Comparison of ENCODE assay signal across 8 cellular contexts in the genomic region with DNA sequence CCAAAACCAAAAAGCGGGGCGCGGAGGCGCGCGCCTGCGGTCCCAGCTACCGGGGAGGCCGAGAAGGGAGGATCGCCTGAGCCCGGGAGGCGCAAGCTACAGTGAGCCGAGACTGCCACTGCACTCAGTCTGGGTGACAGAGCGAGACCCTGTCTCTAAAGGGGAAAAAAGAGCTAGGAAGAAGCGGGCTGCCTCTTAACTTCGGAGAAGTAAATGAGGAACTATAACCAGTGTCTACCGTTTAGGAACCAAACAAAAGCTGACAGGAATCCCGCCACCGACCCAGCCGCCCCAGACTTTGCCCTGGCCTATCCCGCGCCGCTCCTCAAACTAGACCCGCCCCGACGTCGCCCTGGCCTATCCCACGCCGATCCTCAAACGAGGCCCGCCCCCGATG. TPM values are rescaled to one million over a fixed set of nuclear protein-coding genes. Genes with fewer than 3 reads are reported as not detected.
DNase-seq lines count a peak whose midpoint lies in the region; ATAC-seq and TF ChIP-seq lines count a peak whose summit lies in the region.

No MANE protein-coding gene starts in this region.

- H3K36me3 ChIP-seq in iPS-15b (ENCODE audit: control insufficient read depth, insufficient read depth, low read length) (peaks cover 22% of the 10 kb centered on the region), suprapubic skin (peaks cover 23% of the 10 kb centered on the region)

- no peaks in the 10 kb centered on the region for H3K4me1 ChIP-seq in iPS-15b (ENCODE audit: control insufficient read depth, insufficient read depth, low read length)
- peaks cover 54% of the 10 kb centered on the region for H3K4me1 ChIP-seq in suprapubic skin

- TF ChIP-seq CTCF in suprapubic skin (IDR thresholded peaks at IDR 0.05) = no peak

- no peak for TF ChIP-seq POLR2A in suprapubic skin (IDR thresholded peaks at IDR 0.05)

- H3K4me3 ChIP-seq in iPS-15b (ENCODE audit: low read depth, low read length) = peak overlapping the region; percentile 88
- H3K4me3 ChIP-seq in suprapubic skin = peak overlapping the region; percentile 89

- WGBS in suprapubic skin = 3% methylated on average over 24 of the region's 32 CpGs

- H3K9ac ChIP-seq in iPS-15b (ENCODE audit: low read depth, low read length) = no peak overlapping the region

- ATAC-seq in GM18517 (IDR thresholded peaks at IDR 0.05; ENCODE audit: unreplicated experiment) (peak; percentile 79), HG02884 (IDR thresholded peaks at IDR 0.05; ENCODE audit: unreplicated experiment) (peak; percentile 71)

- peak; percentile 19 for DNase-seq in activated CD4-positive, alpha-beta T cell treated with anti-CD3 and anti-CD28 coated beads, Interleukin-2, amount 50 U/mL, for 1 hour
- DNase-seq in suprapubic skin (ENCODE audit: low spot score in 2 of 2) = no peak
- DNase-seq in retina = no peak
- no peak for DNase-seq in NCI-H146 (lab: John Stamatoyannopoulos, UW)
- DNase-seq in DMS 273 (lab: John Stamatoyannopoulos, UW; ENCODE audit: unreplicated experiment) = no peak

- H3K9me3 ChIP-seq in iPS-15b (ENCODE audit: control insufficient read depth, insufficient read depth, low read length) (no peaks in the 10 kb centered on the region), suprapubic skin (no peaks in the 10 kb centered on the region)

- peak overlapping the region; percentile 73 for H3K27ac ChIP-seq in suprapubic skin

- TF ChIP-seq EP300 in suprapubic skin (IDR thresholded peaks at IDR 0.05) = no peak

- H3K27me3 ChIP-seq in iPS-15b (ENCODE audit: control insufficient read depth, insufficient read depth, low read length) (no peaks in the 10 kb centered on the region), suprapubic skin (no peaks in the 10 kb centered on the region)

RNA-seq across cellular contexts. Expression of gene SIVA1, which starts 0.6 kb away (rescaled TPM):
- total RNA-seq in suprapubic skin = 100 to 1,000 TPM in 3 of 4 donors, 10 to 100 TPM in 1; 94.0 to 159 (median 142) TPM

RNA-seq across cellular contexts. Expression of gene ADSS1, which starts 28.3 kb away (rescaled TPM):
- total RNA-seq in suprapubic skin = 10 to 100 TPM in 2 of 4 donors, 1 to 10 TPM in 2; 2.8 to 12.4 (median 9.0) TPM

RNA-seq across cellular contexts. Expression of gene AKT1, which starts 43.2 kb away (rescaled TPM):
- total RNA-seq in suprapubic skin = 10 to 100 TPM; 63.1 to 77.6 (median 70.4) TPM

RNA-seq across cellular contexts. Expression of gene ZBTB42, which starts 48.6 kb away (rescaled TPM):
- total RNA-seq in suprapubic skin = 1 to 10 TPM; 3.7 to 9.8 (median 7.8) TPM
